34 cellular contexts compared by ENCODE assay signal in genomic region chr20:35842361-35842760, GRCh38.
"Had no signal": no experiment of that assay in that cellular context is flagged by ENCODE, and none has a peak within 500 bp of the region (broad histone marks: within the 10 kb centered on the region; RNA-seq: fewer than 3 reads in every experiment).

No MANE protein-coding gene starts in this region.

- H3K36me3 ChIP-seq: breast epithelium had no signal

- H3K27me3 ChIP-seq: adrenal gland, body of pancreas, brain microvascular endothelial cell, breast epithelium had no signal

- ATAC-seq: activated CD8-positive, alpha-beta T cell treated with anti-CD3 and anti-CD28 coated beads for 36 hours; activated naive CD4-positive, alpha-beta T cell treated with anti-CD3 and anti-CD28 coated beads, Interleukin-2, amount 50 U/mL, for 72 hours; activated T-cell treated with anti-CD3 and anti-CD28 coated beads, Interleukin-2, amount 50 U/mL, for 4 hours; activated T-cell treated with anti-CD3 and anti-CD28 coated beads, Interleukin-2, amount 50 U/mL, for 72 hours; activated T-helper 17 cell treated with anti-CD3 and anti-CD28 coated beads, Interleukin-2, amount 50 U/mL, for 72 hours; body of pancreas had no signal

- H3K4me1 ChIP-seq: adrenal gland, body of pancreas, breast epithelium had no signal

- H3K4me3 ChIP-seq: adrenal gland, body of pancreas, breast epithelium had no signal

- DNase-seq: activated B cell treated with CpG ODN at 0.5 μM for 24 hours; activated CD4-positive, alpha-beta memory T cell treated with anti-CD3 and anti-CD28 coated beads for 36 hours; activated CD4-positive, alpha-beta T cell treated with anti-CD3 and anti-CD28 coated beads for 4 hours; activated CD4-positive, alpha-beta T cell treated with anti-CD3 and anti-CD28 coated beads, Interleukin-2, amount 10 ng/mL, durations not matched to agents 24 days and 14 days; activated CD4-positive, alpha-beta T cell treated with anti-CD3 and anti-CD28 coated beads, Interleukin-2, amount 50 U/mL, for 1 hour; activated CD4-positive, alpha-beta T cell treated with anti-CD3 and anti-CD28 coated beads, Interleukin-2, amount 50 U/mL, for 4 hours; activated CD4-positive, CD25-positive, alpha-beta regulatory T cell treated with anti-CD3 and anti-CD28 coated beads, Interleukin-2, amount 50 U/mL, for 72 hours; activated CD8-positive, alpha-beta memory T cell treated with anti-CD3 and anti-CD28 coated beads, Interleukin-2, amount 50 U/mL, for 4 hours; activated CD8-positive, alpha-beta T cell treated with anti-CD3 and anti-CD28 coated beads for 36 hours; activated effector memory CD4-positive, alpha-beta T cell treated with anti-CD3 and anti-CD28 coated beads, Interleukin-2, amount 50 U/mL, for 16 hours; activated gamma-delta T cell treated with Interleukin-2 at 50 U/mL for 16 hours; activated naive CD4-positive, alpha-beta T cell; activated naive CD4-positive, alpha-beta T cell treated with anti-CD3 and anti-CD28 coated beads for 36 hours; activated naive CD4-positive, alpha-beta T cell treated with anti-CD3 and anti-CD28 coated beads, Interleukin-2, amount 50 U/mL, for 16 hours; activated naive CD8-positive, alpha-beta T cell treated with anti-CD3 and anti-CD28 coated beads for 36 hours; activated T-cell treated with anti-CD3 and anti-CD28 coated beads for 4 hours; activated T-cell treated with anti-CD3 and anti-CD28 coated beads, Interleukin-2, amount 50 U/mL, for 1 hour; activated T-cell treated with anti-CD3 and anti-CD28 coated beads, Interleukin-2, amount 50 U/mL, for 4 hours; activated T-cell treated with anti-CD3 and anti-CD28 coated beads, Interleukin-2, amount 50 U/mL, for 72 hours; adrenal gland; amniotic stem cell; aorta; body of pancreas; brain microvascular endothelial cell; central memory CD4-positive, alpha-beta T cell; T-helper 1 cell; T-helper 2 cell; T-helper 9 cell had no signal

- FAIRE-seq: astrocyte, TTC549 had no signal

- H3K27ac ChIP-seq: adrenal gland, body of pancreas, brain microvascular endothelial cell, breast epithelium, VCaP had no signal

- H3K9me3 ChIP-seq: adrenal gland had no signal
